ENCODE assay signal across 6 cellular contexts in genomic region chr20:62367483-62368302, GRCh38. TPM values are rescaled to one million over a fixed set of nuclear protein-coding genes. Genes with fewer than 3 reads are reported as not detected.
DNase-seq lines count a peak whose midpoint lies in the region; TF ChIP-seq lines count a peak whose summit lies in the region.

No MANE protein-coding gene starts in this region.

- no peak for TF ChIP-seq CTCF in MCF 10A (IDR thresholded peaks at IDR 0.05; ENCODE audit: unreplicated experiment)

- intact Hi-C loops in MCF 10A (cut with micrococcal nuclease): loop anchor here (5.0 kb wide), 1 partner anchor 65 kb away; the partner anchor contains the start of gene ADRM1

- peak overlapping the region; percentile 99 for H4K91ac ChIP-seq in neuronal stem cell (ENCODE audit: low read depth, low read length, poor library complexity)

- POLR2A ChIA-PET in MCF 10A (lab: Yijun Ruan, JAX): interaction anchor here (0.7 to 12.9 kb wide), 11 partner anchors 10 to 1612 kb away, joined by 3 to 347 read pairs (median 8); partner anchors contain the start of genes ADRM1 and RPS21

- peak overlapping the region; percentile 94 for H3K14ac ChIP-seq in neuronal stem cell (ENCODE audit: low read length)

- no TSS peak for BruUV-seq in MCF 10A (replicated peaks; lab: Mats Ljungman, UMichigan)

- H3K4me1 Mint-ChIP-seq in MCF 10A (ENCODE audit: insufficient read depth, unreplicated experiment): peaks cover 35% of the 10 kb centered on the region

- H2BK5ac ChIP-seq in neuronal stem cell (ENCODE audit: low read length): peak overlapping the region; percentile 96

- H2BK120ac ChIP-seq in neuronal stem cell (ENCODE audit: low read depth, low read length): peak overlapping the region; percentile 100

- WGBS in neuronal stem cell (ENCODE audit: extremely low coverage in 2 of 2, insufficient read length in 2 of 2, insufficient replicate concordance in 1 of 2), 2 donors: no CpG with 5 or more reads among the region's 53 CpGs

- peak overlapping the region; percentile 77 for H3K9ac ChIP-seq in neuronal stem cell (ENCODE audit: low read depth, low read length, poor library complexity)

- CTCF ChIA-PET in MCF 10A (lab: Yijun Ruan, JAX): interaction anchor here (0.6 to 8.3 kb wide), 12 partner anchors 9 to 313 kb away, joined by 3 to 87 read pairs (median 6); no protein-coding TSS in a partner anchor

- peak overlapping the region; percentile 100 for H3K4ac ChIP-seq in neuronal stem cell (ENCODE audit: low read length)

- peak overlapping the region; percentile 20 to 66 for H3K4me3 ChIP-seq in neuronal stem cell (ENCODE audit: low read length in 2 of 2)

- H3K27ac Mint-ChIP-seq in MCF 10A (ENCODE audit: low read depth, unreplicated experiment): no peak overlapping the region

- no peaks in the 10 kb centered on the region for H3K9me3 Mint-ChIP-seq in MCF 10A (ENCODE audit: unreplicated experiment)

- peaks cover 51 to 63% of the 10 kb centered on the region in 2 donors for H3K4me1 ChIP-seq in neuronal stem cell (ENCODE audit: control insufficient read depth in 2 of 2, insufficient read depth in 1 of 2, low read depth in 1 of 2, low read length in 2 of 2)

- peak overlapping the region; percentile 92 for H3K27ac ChIP-seq in neuronal stem cell (replicated peaks; ENCODE audit: low read length)

- H3K18ac ChIP-seq in neuronal stem cell (ENCODE audit: low read length): peak overlapping the region; percentile 100

- H3K36me3 Mint-ChIP-seq in MCF 10A (ENCODE audit: insufficient read depth, unreplicated experiment): peaks cover 19% of the 10 kb centered on the region

- DNase-seq in NCI-H82 (lab: John Stamatoyannopoulos, UW): peak; percentile 75
- DNase-seq in NCI-H82 treated with DMSO at 0.1 percent for 48 hours (lab: John Stamatoyannopoulos, UW; ENCODE audit: unreplicated experiment): no peak
- no peak for DNase-seq in MCF 10A (ENCODE audit: unreplicated experiment)
- no peak for DNase-seq in neuronal stem cell (ENCODE audit: low spot score)
- no peak for DNase-seq in CD1c-positive myeloid dendritic cell (ENCODE audit: extremely low spot score)
- DNase-seq in activated CD4-positive, CD25-positive, alpha-beta regulatory T cell (lab: John Stamatoyannopoulos, UW): no peak

- H3K36me3 ChIP-seq in neuronal stem cell (replicated peaks in 1 of 2; ENCODE audit: control insufficient read depth in 2 of 2, insufficient read depth in 2 of 2, low read length in 2 of 2): no peaks in the 10 kb centered on the region

- no peaks in the 10 kb centered on the region for H3K27me3 ChIP-seq in neuronal stem cell (ENCODE audit: control insufficient read depth in 3 of 3, insufficient read depth in 3 of 3, low read depth in 1 of 3, low read length in 3 of 3)

- peaks cover 18% of the 10 kb centered on the region for H3K79me1 ChIP-seq in neuronal stem cell (ENCODE audit: low read depth, low read length)

- H2BK15ac ChIP-seq in neuronal stem cell (ENCODE audit: low read length): peak overlapping the region; percentile 100

- no peaks in the 10 kb centered on the region for H3K9me3 ChIP-seq in neuronal stem cell (replicated peaks in 1 of 2; ENCODE audit: control insufficient read depth in 2 of 2, insufficient read depth in 1 of 2, low read depth in 1 of 2, low read length in 2 of 2)

- peak overlapping the region; percentile 100 for H2AK5ac ChIP-seq in neuronal stem cell (ENCODE audit: low read depth, low read length)

- H4K8ac ChIP-seq in neuronal stem cell (ENCODE audit: low read depth, low read length): peak overlapping the region; percentile 82

- H3K4me3 Mint-ChIP-seq in MCF 10A (ENCODE audit: unreplicated experiment): peak overlapping the region; percentile 80

- H3K4me2 ChIP-seq in neuronal stem cell (ENCODE audit: insufficient read depth, low read length, poor library complexity, severe bottlenecking): peak overlapping the region; percentile 69

- no peaks in the 10 kb centered on the region for H3K27me3 Mint-ChIP-seq in MCF 10A (ENCODE audit: insufficient read depth, unreplicated experiment)

- peak overlapping the region; percentile 91 for H3K23ac ChIP-seq in neuronal stem cell (ENCODE audit: low read depth, low read length, poor library complexity)

- peak overlapping the region; percentile 89 for H2AFZ ChIP-seq in neuronal stem cell (ENCODE audit: low read length)

- H2BK12ac ChIP-seq in neuronal stem cell (ENCODE audit: low read length): peak overlapping the region; percentile 98

RNA-seq across cellular contexts. Expression of gene LAMA5, which starts 0.6 kb away (rescaled TPM):
- total RNA-seq in MCF 10A (2022): 266 and 292 TPM in 2 replicates
- polyA plus RNA-seq in neuronal stem cell (2013, experiment 1 of 2): 59.5 TPM
- polyA plus RNA-seq in neuronal stem cell (2013, experiment 2 of 2): 57.4 TPM

RNA-seq across cellular contexts. Expression of gene RPS21, which starts 19.2 kb away (rescaled TPM):
- total RNA-seq in MCF 10A (2022): 1,978 and 2,055 TPM in 2 replicates
- polyA plus RNA-seq in neuronal stem cell (2013, experiment 1 of 2): 3,158 TPM
- polyA plus RNA-seq in neuronal stem cell (2013, experiment 2 of 2): 3,117 TPM

RNA-seq across cellular contexts. Expression of gene CABLES2, which starts 39.4 kb away (rescaled TPM):
- 1.5 and 2.8 TPM in 2 replicates for total RNA-seq in MCF 10A (2022)
- 15.0 TPM for polyA plus RNA-seq in neuronal stem cell (2013, experiment 1 of 2)
- polyA plus RNA-seq in neuronal stem cell (2013, experiment 2 of 2): 14.9 TPM

RNA-seq across cellular contexts. Expression of gene RBBP8NL, which starts 59.6 kb away (rescaled TPM):
- not detected in 2 replicates for total RNA-seq in MCF 10A (2022)
- polyA plus RNA-seq in neuronal stem cell (2013, experiment 1 of 2): not detected
- polyA plus RNA-seq in neuronal stem cell (2013, experiment 2 of 2): not detected
